Comparison of ENCODE assay signal across 25 cellular contexts in genomic region chr2:83582589-83582988, GRCh38.
"Had no signal": no experiment of that assay in that cellular context is flagged by ENCODE, and none has a peak within 500 bp of the region (broad histone marks: within the 10 kb centered on the region; RNA-seq: fewer than 3 reads in every experiment).

No MANE protein-coding gene starts in this region.

- H3K27ac ChIP-seq: left ventricle myocardium inferior, ovary, right atrium auricular region, right lobe of liver, stomach, testis, thyroid gland, transverse colon, upper lobe of left lung, vagina had no signal

- H3K4me1 Mint-ChIP-seq: naive B cell; natural killer cell; nephron progenitor cell; stimulated activated naive B cell treated with anti-CD40 and anti-IgM and Interleukin-4, amounts not matched to agents 10 μg/mL and 1 μg/mL and 100 μg/mL, for 72 hours had no signal

- DNase-seq: hypothalamus; islet precursor cell; left ventricle myocardium inferior; mesendoderm; naive B cell; natural killer cell; nephron progenitor cell; ovary; right lobe of liver; stimulated activated CD4-positive, alpha-beta T cell treated with anti-CD3 and anti-CD28 coated beads, Interleukin-12 subunit alpha, Interleukin-12 subunit beta, amount 100 ng/mL, for 4 hours; stimulated activated CD4-positive, alpha-beta T cell treated with anti-CD3 and anti-CD28 coated beads, Interleukin-15, amount 100 ng/mL, for 24 hours; stimulated activated CD4-positive, alpha-beta T cell treated with anti-CD3 and anti-CD28 coated beads, Interleukin-2, amount 100 ng/mL, for 24 hours; stimulated activated CD4-positive, alpha-beta T cell treated with anti-CD3 and anti-CD28 coated beads, Interleukin-4, amount 100 ng/mL, for 1 hour; stimulated activated naive B cell treated with anti-CD40 and anti-IgM and Interleukin-4, amounts not matched to agents 10 μg/mL and 1 μg/mL and 100 μg/mL, for 72 hours; stimulated activated naive CD8-positive, alpha-beta T cell treated with anti-CD3 and anti-CD28 coated beads, Interleukin-15, Interleukin-2, amounts not matched to agents 100 U/mL and 50 U/mL, for 24 hours; stomach; testis; thyroid gland; transverse colon; upper lobe of left lung had no signal

- H3K27me3 ChIP-seq: ovary, right atrium auricular region, right lobe of liver, stomach, testis, thyroid gland, transverse colon, upper lobe of left lung, vagina had no signal

- H3K9me3 ChIP-seq: left ventricle myocardium inferior, ovary, right atrium auricular region, right lobe of liver, stomach, testis, thyroid gland, transverse colon, upper lobe of left lung, vagina had no signal

- H3K36me3 Mint-ChIP-seq: mesothelial cell of epicardium; naive B cell; natural killer cell; stimulated activated naive B cell treated with anti-CD40 and anti-IgM and Interleukin-4, amounts not matched to agents 10 μg/mL and 1 μg/mL and 100 μg/mL, for 72 hours had no signal

- H3K27me3 Mint-ChIP-seq: naive B cell; progenitor cell of endocrine pancreas; stimulated activated naive B cell treated with anti-CD40 and anti-IgM and Interleukin-4, amounts not matched to agents 10 μg/mL and 1 μg/mL and 100 μg/mL, for 72 hours had no signal

- H3K27ac Mint-ChIP-seq: mesothelial cell of epicardium; naive B cell; natural killer cell; nephron progenitor cell; progenitor cell of endocrine pancreas; stimulated activated naive B cell treated with anti-CD40 and anti-IgM and Interleukin-4, amounts not matched to agents 10 μg/mL and 1 μg/mL and 100 μg/mL, for 72 hours had no signal

- H3K4me3 ChIP-seq: left ventricle myocardium inferior, lung, ovary, right atrium auricular region, right lobe of liver, stomach, testis, thyroid gland, transverse colon, upper lobe of left lung, vagina had no signal

- ATAC-seq: natural killer cell; right lobe of liver; stimulated activated naive B cell treated with anti-CD40 and anti-IgM and Interleukin-4, amounts not matched to agents 10 μg/mL and 1 μg/mL and 100 μg/mL, for 72 hours; stimulated activated naive CD8-positive, alpha-beta T cell treated with anti-CD3 and anti-CD28 coated beads, Interleukin-15, Interleukin-2, amounts not matched to agents 100 U/mL and 50 U/mL, for 24 hours had no signal

- H3K4me1 ChIP-seq: left ventricle myocardium inferior, right atrium auricular region, right lobe of liver, stomach, testis, thyroid gland, transverse colon, upper lobe of left lung, vagina had no signal

- H3K9me3 Mint-ChIP-seq: mesothelial cell of epicardium, nephron progenitor cell had no signal

- H3K4me3 Mint-ChIP-seq: mesothelial cell of epicardium; naive B cell; natural killer cell; nephron progenitor cell; stimulated activated naive B cell treated with anti-CD40 and anti-IgM and Interleukin-4, amounts not matched to agents 10 μg/mL and 1 μg/mL and 100 μg/mL, for 72 hours had no signal

- H3K36me3 ChIP-seq: left ventricle myocardium inferior, ovary, right atrium auricular region, right lobe of liver, stomach, thyroid gland, transverse colon, upper lobe of left lung, vagina had no signal
